20 cellular contexts compared by ENCODE assay signal in the genomic region with DNA sequence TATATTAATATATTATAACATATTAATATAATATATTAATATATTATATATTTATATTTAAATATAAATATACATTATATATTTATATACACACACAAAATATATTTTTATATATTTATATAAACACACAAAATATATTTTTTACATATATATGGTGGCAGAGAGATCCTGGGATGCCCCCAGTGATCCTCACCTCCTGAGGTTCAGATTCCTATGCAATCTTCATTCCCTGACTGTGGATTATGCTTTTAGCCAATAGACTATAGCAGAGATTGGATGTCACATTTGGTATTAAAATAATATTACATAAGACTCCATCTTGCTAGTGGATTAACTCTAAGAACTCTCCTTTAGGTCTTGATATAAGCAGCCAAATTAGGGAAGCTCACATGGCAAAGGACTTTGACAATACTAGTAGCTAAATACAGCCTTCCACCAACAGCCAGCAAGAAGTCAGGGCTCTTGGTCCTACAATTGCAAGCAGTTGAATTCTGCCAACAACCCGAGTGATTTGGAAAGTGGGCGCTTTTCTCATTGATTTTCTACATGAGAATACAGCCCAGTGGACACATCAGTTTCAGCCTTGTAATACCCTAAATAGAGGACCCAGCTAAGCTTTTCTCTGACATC.
"Had no signal": no experiment of that assay in that cellular context is flagged by ENCODE, and none has a peak within 500 bp of the region (broad histone marks: within the 10 kb centered on the region; RNA-seq: fewer than 3 reads in every experiment).

No MANE protein-coding gene starts in this region.

- H3K36me3 Mint-ChIP-seq: activated CD4-positive, alpha-beta memory T cell treated with anti-CD3 and anti-CD28 coated beads for 36 hours; activated naive CD8-positive, alpha-beta T cell treated with anti-CD3 and anti-CD28 coated beads for 36 hours had no signal

- H3K9me3 ChIP-seq: body of pancreas, gastroesophageal sphincter, ovary, sigmoid colon, uterus had no signal

- DNase-seq: activated CD4-positive, alpha-beta memory T cell treated with anti-CD3 and anti-CD28 coated beads for 36 hours; activated effector memory CD4-positive, alpha-beta T cell treated with anti-CD3 and anti-CD28 coated beads, Interleukin-2, amount 50 U/mL, for 16 hours; activated naive CD8-positive, alpha-beta T cell treated with anti-CD3 and anti-CD28 coated beads for 36 hours; activated T-cell treated with anti-CD3 and anti-CD28 coated beads, Interleukin-2, amount 50 U/mL, for 4 hours; amygdala; body of pancreas; caudate nucleus; heart right ventricle; left cardiac atrium; ovary; sigmoid colon; spleen; substantia nigra; uterus had no signal

- H3K27me3 Mint-ChIP-seq: activated CD4-positive, alpha-beta memory T cell treated with anti-CD3 and anti-CD28 coated beads for 36 hours; activated naive CD8-positive, alpha-beta T cell treated with anti-CD3 and anti-CD28 coated beads for 36 hours had no signal

- H3K4me1 ChIP-seq: body of pancreas, gastroesophageal sphincter, heart right ventricle, sigmoid colon, spleen, tibial nerve, uterus had no signal

- H3K4me1 Mint-ChIP-seq: activated naive CD8-positive, alpha-beta T cell treated with anti-CD3 and anti-CD28 coated beads for 36 hours; neural crest cell had no signal

- H3K27me3 ChIP-seq: body of pancreas, gastroesophageal sphincter, heart right ventricle, ovary, sigmoid colon, spleen, tibial nerve, uterus had no signal

- H3K4me3 ChIP-seq: body of pancreas, gastroesophageal sphincter, heart right ventricle, lung, ovary, sigmoid colon, spleen, tibial nerve, uterus had no signal

- H3K4me3 Mint-ChIP-seq: activated CD4-positive, alpha-beta memory T cell treated with anti-CD3 and anti-CD28 coated beads for 36 hours; activated naive CD8-positive, alpha-beta T cell treated with anti-CD3 and anti-CD28 coated beads for 36 hours; activated T-cell treated with anti-CD3 and anti-CD28 coated beads, Interleukin-2, amount 50 U/mL, for 4 hours; neural crest cell; T-helper 2 cell treated with Interferon-gamma antibody and Interleukin-4, amounts not matched to agents 5 μg/mL and 100 μg/mL, for 36 hours had no signal

- H3K27ac ChIP-seq: body of pancreas, gastroesophageal sphincter, heart right ventricle, ovary, sigmoid colon, spleen, tibial nerve, uterus had no signal

- ATAC-seq: activated CD4-positive, CD25-positive, alpha-beta regulatory T cell treated with anti-CD3 and anti-CD28 coated beads, Interleukin-2, amount 50 U/mL, for 24 hours; activated T-cell treated with anti-CD3 and anti-CD28 coated beads, Interleukin-2, amount 50 U/mL, for 4 hours; body of pancreas; gastroesophageal sphincter; heart right ventricle; left cardiac atrium had no signal

- H3K27ac Mint-ChIP-seq: activated CD4-positive, alpha-beta memory T cell treated with anti-CD3 and anti-CD28 coated beads for 36 hours; activated naive CD8-positive, alpha-beta T cell treated with anti-CD3 and anti-CD28 coated beads for 36 hours; T-helper 2 cell treated with Interferon-gamma antibody and Interleukin-4, amounts not matched to agents 5 μg/mL and 100 μg/mL, for 36 hours had no signal

- H3K36me3 ChIP-seq: gastroesophageal sphincter, heart right ventricle, ovary, sigmoid colon, spleen, tibial nerve, uterus had no signal
